ENCODE assay signal across 9 cellular contexts in the genomic region with DNA sequence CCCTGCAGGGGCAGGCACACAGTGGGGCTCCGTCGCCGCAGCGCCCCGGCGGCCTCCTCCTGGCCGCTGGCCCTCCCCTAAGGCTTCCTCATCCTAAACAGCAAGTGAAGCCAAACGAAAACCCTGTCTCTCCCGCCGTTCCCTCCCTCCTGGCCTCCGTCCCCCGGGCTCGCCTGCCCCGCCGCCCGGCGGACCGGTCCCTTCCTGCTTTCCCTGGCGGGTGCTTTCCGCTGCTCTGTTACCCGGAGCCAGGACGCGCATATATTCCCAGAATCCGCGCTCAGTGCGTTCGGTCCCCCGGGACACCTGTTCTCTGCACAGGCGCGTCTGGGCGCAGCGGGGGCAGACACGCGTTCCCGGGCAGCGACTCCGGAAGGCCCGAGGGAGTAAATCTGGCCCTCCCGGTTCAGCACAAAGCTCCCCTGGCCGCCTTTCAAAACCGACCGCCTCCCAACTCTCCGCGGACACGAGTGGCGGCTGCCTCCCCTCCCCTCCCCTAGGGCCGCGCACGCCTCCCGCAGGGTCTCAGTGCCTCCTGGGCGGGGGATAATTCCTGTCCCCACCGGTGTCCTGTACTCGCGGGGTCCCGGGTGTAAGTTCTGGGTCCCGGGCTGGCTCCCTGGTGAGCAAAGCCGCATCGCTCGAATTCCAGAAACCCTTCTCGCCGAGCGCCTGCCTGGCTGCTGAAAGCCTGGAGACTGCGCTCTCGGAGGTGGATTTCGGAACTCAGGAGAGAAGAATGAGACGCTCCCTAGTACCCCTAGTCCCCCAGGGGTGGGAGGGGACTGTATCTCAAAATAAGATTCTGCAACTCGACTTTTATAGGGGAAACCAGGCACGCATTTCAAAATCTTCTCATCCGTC. TPM values are rescaled to one million over a fixed set of nuclear protein-coding genes. Genes with fewer than 3 reads are reported as not detected.
A peak's percentile ranks its signal among the peaks of the same experiment; 100 is the strongest.
DNase-seq lines count a peak whose midpoint lies in the region; ATAC-seq and TF ChIP-seq lines count a peak whose summit lies in the region.
"Had no signal": no experiment of that assay in that cellular context is flagged by ENCODE, and none has a peak within 500 bp of the region (broad histone marks: within the 10 kb centered on the region; RNA-seq: fewer than 3 reads in every experiment).

No MANE protein-coding gene starts in this region.

- H2BK12ac ChIP-seq in trophoblast cell (ENCODE audit: low read length): no peak overlapping the region

- peak overlapping the region; percentile 46 for H4K8ac ChIP-seq in trophoblast cell (ENCODE audit: low read depth, low read length)

- H3K9ac ChIP-seq in trophoblast cell (ENCODE audit: low read length): no peak overlapping the region

- H2BK120ac ChIP-seq in trophoblast cell (ENCODE audit: insufficient read depth, low read length, poor library complexity): no peak overlapping the region

- H3K4me3 ChIP-seq in Peyer's patch: peak overlapping the region in 3 of 4 donors; percentile 24 to 40 (median 36)
- H3K4me3 ChIP-seq in trophoblast cell (ENCODE audit: low read depth, low read length): peak overlapping the region; percentile 46

- H2AFZ ChIP-seq in trophoblast cell (ENCODE audit: insufficient read depth, low read length, poor library complexity): peak overlapping the region; percentile 47

- H3K79me1 ChIP-seq in trophoblast cell (ENCODE audit: low read length): peaks cover 4% of the 10 kb centered on the region

- peak; percentile 24 for DNase-seq in Calu3
- DNase-seq in Peyer's patch: no peak
- DNase-seq in left ventricle myocardium superior: no peak
- peak in 1 of 2 donors; percentile 38 for DNase-seq in trophoblast cell
- DNase-seq in activated CD4-positive, alpha-beta T cell treated with anti-CD3 and anti-CD28 coated beads for 1 hour: no peak
- no peak for DNase-seq in DMS153 treated with DMSO at 0.1 percent for 48 hours (lab: John Stamatoyannopoulos, UW; ENCODE audit: unreplicated experiment)
- DNase-seq in NCI-H128 (lab: John Stamatoyannopoulos, UW; ENCODE audit: unreplicated experiment): no peak
- DNase-seq: naive thymus-derived CD8-positive, alpha-beta T cell had no signal

- H3K9me3 ChIP-seq in Peyer's patch: no peaks in the 10 kb centered on the region
- H3K9me3 ChIP-seq in trophoblast cell (ENCODE audit: insufficient read depth, low read depth, low read length): peaks cover under 1% of the 10 kb centered on the region

- TF ChIP-seq CTCF in Calu3 (IDR thresholded peaks at IDR 0.05; ENCODE audit: unreplicated experiment) (no peak), Peyer's patch (IDR thresholded peaks at IDR 0.05) (no peak)

- no peak for TF ChIP-seq POLR2A in Peyer's patch (IDR thresholded peaks at IDR 0.05)

- no peaks in the 10 kb centered on the region for H3K9me3 Mint-ChIP-seq in Calu3 (ENCODE audit: low read depth, unreplicated experiment)
- H3K9me3 Mint-ChIP-seq: naive thymus-derived CD8-positive, alpha-beta T cell had no signal

- BruUV-seq in Calu3 (replicated peaks; lab: Mats Ljungman, UMichigan): no TSS peak

- no peak overlapping the region for H2AK5ac ChIP-seq in trophoblast cell (ENCODE audit: low read length)

- H3K27ac ChIP-seq in Peyer's patch (no peak overlapping the region), trophoblast cell (ENCODE audit: low read depth, low read length) (no peak overlapping the region)

- no peak overlapping the region for H3K4ac ChIP-seq in trophoblast cell (ENCODE audit: low read depth, low read length)

- H3K18ac ChIP-seq in trophoblast cell (ENCODE audit: low read length): no peak overlapping the region

- no peak overlapping the region for H4K12ac ChIP-seq in trophoblast cell (ENCODE audit: low read depth, low read length)

- no peaks in the 10 kb centered on the region for H3K36me3 Mint-ChIP-seq in Calu3 (ENCODE audit: insufficient read depth, unreplicated experiment)

- H3K36me3 ChIP-seq in Peyer's patch (no peaks in the 10 kb centered on the region), trophoblast cell (ENCODE audit: control insufficient read depth in 1 of 2, insufficient read depth in 2 of 2, low read length in 2 of 2) (no peaks in the 10 kb centered on the region)

- peaks cover 83% of the 10 kb centered on the region for H3K27me3 Mint-ChIP-seq in Calu3 (ENCODE audit: unreplicated experiment)

- no peak overlapping the region for H3K27ac Mint-ChIP-seq in Calu3 (ENCODE audit: unreplicated experiment)

- ATAC-seq in left ventricle myocardium superior (peak; percentile 62), GM19351 (IDR thresholded peaks at IDR 0.05; ENCODE audit: unreplicated experiment) (no peak)

- peaks cover 8% of the 10 kb centered on the region for H3K4me1 Mint-ChIP-seq in Calu3 (ENCODE audit: low read depth, unreplicated experiment)

- H3K4me3 Mint-ChIP-seq in Calu3 (ENCODE audit: low read depth, unreplicated experiment): peak overlapping the region; percentile 73

- H3K4me2 ChIP-seq in trophoblast cell (ENCODE audit: low read length): peak overlapping the region; percentile 83

- H3K14ac ChIP-seq in trophoblast cell (ENCODE audit: low read length): no peak overlapping the region

- H3K27me3 ChIP-seq in Peyer's patch (peaks cover 0 to 21% of the 10 kb centered on the region in 2 donors), trophoblast cell (ENCODE audit: insufficient read depth, low read length) (no peaks in the 10 kb centered on the region)

- no peak overlapping the region for H4K91ac ChIP-seq in trophoblast cell (ENCODE audit: low read depth, low read length)

- H3K23ac ChIP-seq in trophoblast cell (ENCODE audit: low read length): no peak overlapping the region

- CTCF ChIA-PET in Calu3 (lab: Charles Lee): interaction anchor here (0.6 kb wide), 1 partner anchor 21 kb away, joined by 3 read pairs; no protein-coding TSS in a partner anchor

- intact Hi-C loops in Calu3 (cut with micrococcal nuclease; ENCODE audit: unreplicated experiment) (no loop called here), left ventricle myocardium superior (cut with micrococcal nuclease) (no loop called here)

- peaks cover 0 to 19% (median 3%) of the 10 kb centered on the region in 4 donors for H3K4me1 ChIP-seq in Peyer's patch
- peaks cover 14 to 15% of the 10 kb centered on the region in 2 experiments for H3K4me1 ChIP-seq in trophoblast cell (ENCODE audit: control insufficient read depth in 1 of 2, insufficient read depth in 2 of 2, low read length in 2 of 2)

- no peaks in the 10 kb centered on the region for H3K79me2 ChIP-seq in trophoblast cell (ENCODE audit: control insufficient read depth, insufficient read depth, low read length, poor library complexity)

- no peak overlapping the region for H2BK5ac ChIP-seq in trophoblast cell (ENCODE audit: low read depth, low read length, poor library complexity)

- no CpG with 5 or more reads among the region's 69 CpGs for WGBS in trophoblast cell (ENCODE audit: extremely low coverage, insufficient coverage, insufficient read length)

RNA-seq across cellular contexts. Expression of a gene that starts 21.4 kb away (rescaled TPM):
- total RNA-seq in Calu3 (2022) (60.2 and 67.6 TPM in 2 replicates), Peyer's patch (100 to 1,000 TPM in 1 of 4 donors, 10 to 100 TPM in 3; 42.1 to 112 (median 83.8) TPM), left ventricle myocardium superior (10.7 TPM)
- 34.1 and 36.0 TPM in 2 replicates for polyA plus RNA-seq in trophoblast cell (2013)

RNA-seq across cellular contexts. Expression of a gene that starts 42.8 kb away (rescaled TPM):
- total RNA-seq in Calu3 (2022) (11.8 and 13.9 TPM in 2 replicates), Peyer's patch (10 to 100 TPM in 2 of 4 donors, 1 to 10 TPM in 2; 2.5 to 14.7 (median 10.9) TPM), left ventricle myocardium superior (5.3 TPM)
- polyA plus RNA-seq in trophoblast cell (2013): 4.6 and 4.7 TPM in 2 replicates

RNA-seq across cellular contexts. Expression of a gene that starts 48.1 kb away (rescaled TPM):
- 118 and 120 TPM in 2 replicates for total RNA-seq in Calu3 (2022)
- 100 to 1,000 TPM in 2 of 4 donors, 10 to 100 TPM in 2; 85.6 to 259 (median 111) TPM for total RNA-seq in Peyer's patch
- 142 TPM for total RNA-seq in left ventricle myocardium superior
- polyA plus RNA-seq in trophoblast cell (2013): 175 TPM in 2 replicates
